11 cellular contexts compared by ENCODE assay signal in the genomic region with DNA sequence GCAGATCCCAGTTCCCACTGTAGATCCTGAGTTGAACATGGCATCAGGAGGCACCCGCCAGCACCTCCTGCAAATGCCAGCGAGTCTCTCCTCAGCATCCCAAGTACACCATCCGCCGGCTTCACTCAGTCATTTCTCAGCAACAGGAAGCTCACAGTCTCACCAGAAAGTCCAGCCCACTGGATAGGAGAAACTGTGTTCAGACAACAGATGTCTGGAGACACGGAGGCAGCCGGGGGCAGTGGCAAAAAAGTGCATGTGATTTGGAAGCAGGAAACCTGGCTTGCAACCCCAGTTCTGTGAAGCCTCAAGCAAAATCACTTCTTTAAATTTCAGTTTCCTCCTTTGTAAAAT.
DNase-seq lines count a peak whose midpoint lies in the region; ATAC-seq and TF ChIP-seq lines count a peak whose summit lies in the region.
"Had no signal": no experiment of that assay in that cellular context is flagged by ENCODE, and none has a peak within 500 bp of the region (broad histone marks: within the 10 kb centered on the region; RNA-seq: fewer than 3 reads in every experiment).

No MANE protein-coding gene starts in this region.

- POLR2A ChIA-PET in Caco-2 (lab: Charles Lee) = no interaction called here
- POLR2A ChIA-PET in WTC11 (lab: Charles Lee) = no interaction called here

- CTCF ChIA-PET in Caco-2 (lab: Charles Lee) = no interaction called here
- CTCF ChIA-PET in WTC11 (lab: Charles Lee) = no interaction called here

- no peak for TF ChIP-seq CTCF in DND-41 (IDR thresholded peaks at IDR 0.05; ENCODE audit: borderline replicate concordance, extremely low read depth, low read length, poor library complexity, severe bottlenecking)
- TF ChIP-seq CTCF in Caco-2 (IDR thresholded peaks at IDR 0.05; ENCODE audit: insufficient read depth in 1 of 2, low read depth in 1 of 2, low read length in 1 of 2, severe bottlenecking in 1 of 2, unreplicated experiment in 1 of 2) = no peak
- no peak for TF ChIP-seq CTCF in WTC11 (IDR thresholded peaks at IDR 0.05)
- no peak for TF ChIP-seq CTCF in upper lobe of left lung (IDR thresholded peaks at IDR 0.05)

- H3K4me2 ChIP-seq in DND-41 (ENCODE audit: insufficient read depth, low read length) = no peak overlapping the region

- no peak overlapping the region for H3K27ac Mint-ChIP-seq in Caco-2 (ENCODE audit: unreplicated experiment)
- no peak overlapping the region for H3K27ac Mint-ChIP-seq in WTC11

- no peaks in the 10 kb centered on the region for H3K27me3 ChIP-seq in DND-41 (ENCODE audit: insufficient read depth, low read length, poor library complexity)
- no peaks in the 10 kb centered on the region for H3K27me3 ChIP-seq in Caco-2 (replicated peaks; ENCODE audit: control insufficient read depth, insufficient read depth, low read length)
- H3K27me3 ChIP-seq in upper lobe of left lung = no peaks in the 10 kb centered on the region
- H3K27me3 ChIP-seq: heart left ventricle had no signal

- TF ChIP-seq POLR2A in upper lobe of left lung (IDR thresholded peaks at IDR 0.05) = no peak

- H3K9me3 ChIP-seq in DND-41 (ENCODE audit: insufficient read depth, low read length, severe bottlenecking) (no peaks in the 10 kb centered on the region), Caco-2 (no peaks in the 10 kb centered on the region), upper lobe of left lung (no peaks in the 10 kb centered on the region)
- H3K9me3 ChIP-seq: heart left ventricle had no signal

- H3K27ac ChIP-seq in DND-41 (ENCODE audit: low read length) (no peak overlapping the region), upper lobe of left lung (no peak overlapping the region)

- no peak overlapping the region for H2AFZ ChIP-seq in DND-41 (ENCODE audit: low read depth, low read length)

- DNase-seq in DND-41 (peak; percentile 12), mucosa of gallbladder (ENCODE audit: low spot score) (peak; percentile 20), HuH-7 (ENCODE audit: low spot score) (no peak), Caco-2 (no peak), WTC11 (ENCODE audit: low spot score) (no peak), upper lobe of left lung (no peak)
- peak; percentile 12 to 27 for DNase-seq in activated CD4-positive, alpha-beta T cell treated with anti-CD3 and anti-CD28 coated beads, Interleukin-2, amount 50 U/mL, for 48 hours
- DNase-seq: heart left ventricle, naive B cell, NCI-H146 had no signal

- H3K9ac ChIP-seq in DND-41 (ENCODE audit: low read depth, low read length) = no peak overlapping the region

- BruUV-seq in Caco-2 (replicated peaks; lab: Mats Ljungman, UMichigan) = no TSS peak

- no peaks in the 10 kb centered on the region for H3K27me3 Mint-ChIP-seq in Caco-2 (ENCODE audit: insufficient read depth, unreplicated experiment)
- no peaks in the 10 kb centered on the region for H3K27me3 Mint-ChIP-seq in WTC11 (ENCODE audit: low read depth)

- no peaks in the 10 kb centered on the region for H4K20me1 ChIP-seq in DND-41 (ENCODE audit: insufficient read depth, low read length)

- H3K36me3 ChIP-seq in DND-41 (ENCODE audit: insufficient read depth, low read length) = no peaks in the 10 kb centered on the region
- no peaks in the 10 kb centered on the region for H3K36me3 ChIP-seq in Caco-2 (ENCODE audit: control insufficient read depth, insufficient read depth, low read length)
- H3K36me3 ChIP-seq in upper lobe of left lung = no peaks in the 10 kb centered on the region
- H3K36me3 ChIP-seq: heart left ventricle had no signal

- H3K4me1 Mint-ChIP-seq in Caco-2 (ENCODE audit: low read depth, unreplicated experiment) (no peaks in the 10 kb centered on the region), WTC11 (peaks cover 30% of the 10 kb centered on the region)

- H3K9me3 Mint-ChIP-seq in Caco-2 (ENCODE audit: unreplicated experiment) (no peaks in the 10 kb centered on the region), WTC11 (peaks cover 8% of the 10 kb centered on the region)

- H3K4me3 ChIP-seq in DND-41 (ENCODE audit: low read depth in 1 of 2, low read length in 2 of 2) (no peak overlapping the region), Caco-2 (ENCODE audit: low read depth, low read length) (no peak overlapping the region), upper lobe of left lung (no peak overlapping the region)

- WGBS in upper lobe of left lung, 2 donors = 47 to 61% methylated on average over 4 to 6 of the region's 6 CpGs

- intact Hi-C loops in Caco-2 (cut with micrococcal nuclease; ENCODE audit: unreplicated experiment) = no loop called here

- no peak for TF ChIP-seq EP300 in upper lobe of left lung (IDR thresholded peaks at IDR 0.05)

- ATAC-seq in DND-41 (ENCODE audit: insufficient read depth, low read depth) (no peak), GM21528 (IDR thresholded peaks at IDR 0.05; ENCODE audit: low FRiP score, unreplicated experiment) (peak; percentile 31), WTC11 (no peak), upper lobe of left lung (ENCODE audit: low FRiP score in 2 of 2) (no peak)

- H3K4me3 Mint-ChIP-seq in Caco-2 (ENCODE audit: unreplicated experiment) (no peak overlapping the region), WTC11 (no peak overlapping the region)

- peaks cover 8% of the 10 kb centered on the region for H3K4me1 ChIP-seq in DND-41 (ENCODE audit: insufficient read depth, low read length)
- no peaks in the 10 kb centered on the region for H3K4me1 ChIP-seq in Caco-2
- peaks cover 0 to 7% (median 5%) of the 10 kb centered on the region in 4 donors for H3K4me1 ChIP-seq in upper lobe of left lung

- no peaks in the 10 kb centered on the region for H3K36me3 Mint-ChIP-seq in Caco-2 (ENCODE audit: insufficient read depth, unreplicated experiment)
- no peaks in the 10 kb centered on the region for H3K36me3 Mint-ChIP-seq in WTC11

- H3K79me2 ChIP-seq in DND-41 (ENCODE audit: insufficient read depth, low read length) = no peaks in the 10 kb centered on the region

TF ChIP-seq in WTC11, 78 proteins besides CTCF, POLR2A, EP300 and RAD21 (continues in another document):
- TF ChIP-seq, protein P1, sequence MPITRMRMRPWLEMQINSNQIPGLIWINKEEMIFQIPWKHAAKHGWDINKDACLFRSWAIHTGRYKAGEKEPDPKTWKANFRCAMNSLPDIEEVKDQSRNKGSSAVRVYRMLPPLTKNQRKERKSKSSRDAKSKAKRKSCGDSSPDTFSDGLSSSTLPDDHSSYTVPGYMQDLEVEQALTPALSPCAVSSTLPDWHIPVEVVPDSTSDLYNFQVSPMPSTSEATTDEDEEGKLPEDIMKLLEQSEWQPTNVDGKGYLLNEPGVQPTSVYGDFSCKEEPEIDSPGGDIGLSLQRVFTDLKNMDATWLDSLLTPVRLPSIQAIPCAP (CRISPR knock-in tag; IDR thresholded peaks at IDR 0.05) = no peak
- TF ChIP-seq NR1H2 (CRISPR knock-in tag; IDR thresholded peaks at IDR 0.05) (no peak), FOXP1 (CRISPR knock-in tag; IDR thresholded peaks at IDR 0.05; ENCODE audit: borderline replicate concordance) (no peak), ZNF232 (CRISPR knock-in tag; IDR thresholded peaks at IDR 0.05) (no peak), PRRX2 (CRISPR knock-in tag; IDR thresholded peaks at IDR 0.05) (no peak), OVOL2 (CRISPR knock-in tag; IDR thresholded peaks at IDR 0.05; ENCODE audit: borderline replicate concordance) (no peak), NFYB (CRISPR knock-in tag; conservative IDR thresholded peaks at IDR 0.05; ENCODE audit: low read depth) (no peak)
- TF ChIP-seq, protein P2, sequence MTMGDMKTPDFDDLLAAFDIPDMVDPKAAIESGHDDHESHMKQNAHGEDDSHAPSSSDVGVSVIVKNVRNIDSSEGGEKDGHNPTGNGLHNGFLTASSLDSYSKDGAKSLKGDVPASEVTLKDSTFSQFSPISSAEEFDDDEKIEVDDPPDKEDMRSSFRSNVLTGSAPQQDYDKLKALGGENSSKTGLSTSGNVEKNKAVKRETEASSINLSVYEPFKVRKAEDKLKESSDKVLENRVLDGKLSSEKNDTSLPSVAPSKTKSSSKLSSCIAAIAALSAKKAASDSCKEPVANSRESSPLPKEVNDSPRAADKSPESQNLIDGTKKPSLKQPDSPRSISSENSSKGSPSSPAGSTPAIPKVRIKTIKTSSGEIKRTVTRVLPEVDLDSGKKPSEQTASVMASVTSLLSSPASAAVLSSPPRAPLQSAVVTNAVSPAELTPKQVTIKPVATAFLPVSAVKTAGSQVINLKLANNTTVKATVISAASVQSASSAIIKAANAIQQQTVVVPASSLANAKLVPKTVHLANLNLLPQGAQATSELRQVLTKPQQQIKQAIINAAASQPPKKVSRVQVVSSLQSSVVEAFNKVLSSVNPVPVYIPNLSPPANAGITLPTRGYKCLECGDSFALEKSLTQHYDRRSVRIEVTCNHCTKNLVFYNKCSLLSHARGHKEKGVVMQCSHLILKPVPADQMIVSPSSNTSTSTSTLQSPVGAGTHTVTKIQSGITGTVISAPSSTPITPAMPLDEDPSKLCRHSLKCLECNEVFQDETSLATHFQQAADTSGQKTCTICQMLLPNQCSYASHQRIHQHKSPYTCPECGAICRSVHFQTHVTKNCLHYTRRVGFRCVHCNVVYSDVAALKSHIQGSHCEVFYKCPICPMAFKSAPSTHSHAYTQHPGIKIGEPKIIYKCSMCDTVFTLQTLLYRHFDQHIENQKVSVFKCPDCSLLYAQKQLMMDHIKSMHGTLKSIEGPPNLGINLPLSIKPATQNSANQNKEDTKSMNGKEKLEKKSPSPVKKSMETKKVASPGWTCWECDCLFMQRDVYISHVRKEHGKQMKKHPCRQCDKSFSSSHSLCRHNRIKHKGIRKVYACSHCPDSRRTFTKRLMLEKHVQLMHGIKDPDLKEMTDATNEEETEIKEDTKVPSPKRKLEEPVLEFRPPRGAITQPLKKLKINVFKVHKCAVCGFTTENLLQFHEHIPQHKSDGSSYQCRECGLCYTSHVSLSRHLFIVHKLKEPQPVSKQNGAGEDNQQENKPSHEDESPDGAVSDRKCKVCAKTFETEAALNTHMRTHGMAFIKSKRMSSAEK (CRISPR knock-in tag; IDR thresholded peaks at IDR 0.05; ENCODE audit: borderline replicate concordance) = no peak

Comparison
In these comparisons a context has a peak if more than half of its experiments do, and no peak if none do; other contexts are left out.
1. DNase-seq: peak in DND-41 (single experiment), activated CD4-positive, alpha-beta T cell treated with anti-CD3 and anti-CD28 coated beads, Interleukin-2, amount 50 U/mL, for 48 hours (2 of 2) and mucosa of gallbladder (single experiment); none in HuH-7 (single experiment), Caco-2 (0 of 2), WTC11 (single experiment) and upper lobe of left lung (0 of 2).